28 cellular contexts compared by ENCODE assay signal in the genomic region with DNA sequence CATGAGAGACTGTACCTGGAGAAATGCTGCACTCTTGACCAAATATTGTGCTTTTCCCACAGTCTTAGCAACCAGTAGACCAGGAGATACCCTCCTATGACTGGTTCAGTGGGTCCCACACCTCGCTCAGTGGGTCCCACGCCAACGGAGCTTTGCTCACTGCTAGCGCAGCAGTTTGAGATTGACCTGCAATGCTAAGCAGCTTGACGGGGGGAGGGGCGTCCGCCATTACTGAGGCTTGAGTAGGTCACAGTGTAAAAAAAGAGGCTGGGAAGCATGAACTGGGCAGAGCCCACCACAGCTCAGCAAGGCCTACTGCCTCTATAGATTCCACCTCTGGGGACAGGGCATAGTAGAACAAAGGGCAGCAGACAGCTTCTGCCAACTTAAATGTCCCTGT. TPM values are rescaled to one million over a fixed set of nuclear protein-coding genes. Genes with fewer than 3 reads are reported as not detected.
DNase-seq lines count a peak whose midpoint lies in the region; ATAC-seq, FAIRE-seq and TF ChIP-seq lines count a peak whose summit lies in the region.
"Had no signal": no experiment of that assay in that cellular context is flagged by ENCODE, and none has a peak within 500 bp of the region (broad histone marks: within the 10 kb centered on the region; RNA-seq: fewer than 3 reads in every experiment).

No MANE protein-coding gene starts in this region.

- no peak overlapping the region for H3K27ac ChIP-seq in GM23338 (ENCODE audit: low read depth)
- no peak overlapping the region for H3K27ac ChIP-seq in K562 (ENCODE audit: extremely low read depth, low read depth, low read length)
- H3K27ac ChIP-seq in neuronal stem cell (replicated peaks; ENCODE audit: low read length): no peak overlapping the region
- H3K27ac ChIP-seq: BLaER1 had no signal

- H3K9me3 ChIP-seq in K562 (replicated peaks; ENCODE audit: control insufficient read depth, insufficient read depth, low read depth, low read length): no peaks in the 10 kb centered on the region
- no peaks in the 10 kb centered on the region for H3K9me3 ChIP-seq in neuronal stem cell (replicated peaks in 1 of 2; ENCODE audit: control insufficient read depth in 2 of 2, insufficient read depth in 1 of 2, low read depth in 1 of 2, low read length in 2 of 2)
- H3K9me3 ChIP-seq: BE2C, BLaER1 had no signal

- no peaks in the 10 kb centered on the region for H3K79me1 ChIP-seq in neuronal stem cell (ENCODE audit: low read depth, low read length)

- no peaks in the 10 kb centered on the region; the same call in 2 of the 3 replicates for H3K36me3 Mint-ChIP-seq in GM23338 (ENCODE audit: low read depth)
- H3K36me3 Mint-ChIP-seq: CD14-positive monocyte; CD4-positive, CD25-positive, alpha-beta regulatory T cell had no signal

- H3K36me3 ChIP-seq in GM23338 (ENCODE audit: insufficient read depth) (no peaks in the 10 kb centered on the region), K562 (ENCODE audit: control insufficient read depth, insufficient read depth, low read length) (no peaks in the 10 kb centered on the region), neuronal stem cell (replicated peaks in 1 of 2; ENCODE audit: control insufficient read depth in 2 of 2, insufficient read depth in 2 of 2, low read length in 2 of 2) (no peaks in the 10 kb centered on the region)
- H3K36me3 ChIP-seq: BE2C, BLaER1 had no signal

- H2BK12ac ChIP-seq in neuronal stem cell (ENCODE audit: low read length): no peak overlapping the region

- no peak overlapping the region for H3K4ac ChIP-seq in neuronal stem cell (ENCODE audit: low read length)

- no peak overlapping the region for H3K4me3 ChIP-seq in GM23338
- H3K4me3 ChIP-seq in K562: no peak overlapping the region
- H3K4me3 ChIP-seq in neuronal stem cell (ENCODE audit: low read length in 2 of 2): no peak overlapping the region
- H3K4me3 ChIP-seq: BLaER1, GM12878 had no signal

- DNase-seq in GM23338 (ENCODE audit: low spot score) (no peak), SK-N-DZ (ENCODE audit: low spot score) (peak; percentile 20), K562 (ENCODE audit: extremely low read depth in 1 of 4, low spot score in 3 of 4) (no peak), neuronal stem cell (ENCODE audit: low spot score) (no peak), NCI-H446 treated with DMSO at 0.1 percent for 48 hours (lab: John Stamatoyannopoulos, UW) (no peak)
- no peak for DNase-seq in stimulated activated CD4-positive, alpha-beta T cell treated with anti-CD3 and anti-CD28 coated beads, Interleukin-1b, Interleukin-23, amount 100 ng/mL, for 48 hours
- DNase-seq: 8988T; ACHN; BE2C; C1 segment of cervical spinal cord; CD4-positive, alpha-beta memory T cell; CD4-positive, CD25-positive, alpha-beta regulatory T cell; CD8-positive, alpha-beta memory T cell; COR-L47; DMS 273 treated with DMSO at 0.1 percent for 48 hours; DMS153; DMS53; DMS79; DND-41; EL; GDM1 had no signal

- no peak overlapping the region for H3K4me3 Mint-ChIP-seq in GM23338
- H3K4me3 Mint-ChIP-seq: CD14-positive monocyte; CD4-positive, CD25-positive, alpha-beta regulatory T cell had no signal

- no peaks in the 10 kb centered on the region for H3K27me3 ChIP-seq in GM23338 (ENCODE audit: insufficient read depth)
- peaks cover 6 to 8% of the 10 kb centered on the region in 2 experiments; a peak in 3 of 5 replicates for H3K27me3 ChIP-seq in K562 (ENCODE audit: control insufficient read depth in 2 of 2, insufficient read depth in 2 of 2, low read length in 2 of 2)
- H3K27me3 ChIP-seq in neuronal stem cell (ENCODE audit: control insufficient read depth in 3 of 3, insufficient read depth in 3 of 3, low read depth in 1 of 3, low read length in 3 of 3): no peaks in the 10 kb centered on the region
- H3K27me3 ChIP-seq: BE2C, BLaER1 had no signal

- no peaks in the 10 kb centered on the region for H3F3A ChIP-seq in GM23338 (replicated peaks; ENCODE audit: low read depth)

- in situ Hi-C loops in K562 (cut with MboI): no loop called here

- H3K9me3 Mint-ChIP-seq in GM23338: no peaks in the 10 kb centered on the region; the same call in 1 of the 3 replicates

- WGBS in K562 (ENCODE audit: insufficient coverage, low coverage, missing lambda C conversion rate): 4% methylated on average over 7 of the region's 7 CpGs
- WGBS in neuronal stem cell (ENCODE audit: extremely low coverage in 2 of 2, insufficient read length in 2 of 2, insufficient replicate concordance in 1 of 2), 2 donors: no CpG with 5 or more reads among the region's 7 CpGs

- TF ChIP-seq CTCF in GM23338 (conservative IDR thresholded peaks at IDR 0.05; ENCODE audit: low read depth in 2 of 2) (no peak), K562 (IDR thresholded peaks at IDR 0.05 in 2 of 3, conservative IDR thresholded peaks at IDR 0.05 in 1 of 3; ENCODE audit: insufficient read depth in 2 of 3, low read depth in 1 of 3, low read length in 3 of 3) (no peak)

- no TSS peak for BruUV-seq in K562 (replicated peaks; lab: Mats Ljungman, UMichigan)

- no peak overlapping the region for H3K27ac Mint-ChIP-seq in GM23338
- H3K27ac Mint-ChIP-seq: CD4-positive, CD25-positive, alpha-beta regulatory T cell had no signal

- no peaks in the 10 kb centered on the region for H3K9me1 ChIP-seq in K562 (ENCODE audit: control insufficient read depth, insufficient read depth, low read length)

- H3K4me1 Mint-ChIP-seq in GM23338: peaks cover 4% of the 10 kb centered on the region
- H3K4me1 Mint-ChIP-seq: CD14-positive monocyte had no signal

- H3K4me2 ChIP-seq in GM23338 (no peak overlapping the region), K562 (ENCODE audit: insufficient read depth, low read length) (no peak overlapping the region), neuronal stem cell (ENCODE audit: insufficient read depth, low read length, poor library complexity, severe bottlenecking) (no peak overlapping the region)
- H3K4me2 ChIP-seq: BLaER1 had no signal

- H2BK15ac ChIP-seq in neuronal stem cell (ENCODE audit: low read length): no peak overlapping the region

- H3K4me1 ChIP-seq in GM23338 (ENCODE audit: insufficient read depth) (no peaks in the 10 kb centered on the region; the same call in 1 of the 2 replicates), K562 (replicated peaks in 1 of 2; ENCODE audit: control insufficient read depth in 2 of 2, insufficient read depth in 2 of 2, low read length in 2 of 2) (no peaks in the 10 kb centered on the region), neuronal stem cell (ENCODE audit: control insufficient read depth in 2 of 2, insufficient read depth in 1 of 2, low read depth in 1 of 2, low read length in 2 of 2) (no peaks in the 10 kb centered on the region)
- H3K4me1 ChIP-seq: BE2C, BLaER1 had no signal

- no peak overlapping the region for H2BK5ac ChIP-seq in neuronal stem cell (ENCODE audit: low read length)

- H4K8ac ChIP-seq in neuronal stem cell (ENCODE audit: low read depth, low read length): no peak overlapping the region

- H2AK5ac ChIP-seq in neuronal stem cell (ENCODE audit: low read depth, low read length): no peak overlapping the region

- no peak for TF ChIP-seq EP300 in K562 (IDR thresholded peaks at IDR 0.05; ENCODE audit: low read length)

- H3K79me2 ChIP-seq in GM23338 (replicated peaks; ENCODE audit: insufficient read depth): no peaks in the 10 kb centered on the region
- H3K79me2 ChIP-seq in K562 (ENCODE audit: control insufficient read depth, insufficient read depth, low read length): no peaks in the 10 kb centered on the region

- peaks cover 16% of the 10 kb centered on the region; the same call in 1 of the 2 replicates for H3K9me2 ChIP-seq in GM23338 (ENCODE audit: insufficient read depth)

- no peak overlapping the region for H3K23ac ChIP-seq in neuronal stem cell (ENCODE audit: low read depth, low read length, poor library complexity)

- H4K91ac ChIP-seq in neuronal stem cell (ENCODE audit: low read depth, low read length, poor library complexity): no peak overlapping the region

- ATAC-seq in GM23338 (no peak), K562 (no peak), HG03139 (IDR thresholded peaks at IDR 0.05; ENCODE audit: unreplicated experiment) (no peak)
- ATAC-seq: GM12878 had no signal

- H3K9ac ChIP-seq in K562 (ENCODE audit: insufficient read depth in 1 of 2, low read depth in 2 of 2, low read length in 2 of 2) (no peak overlapping the region), neuronal stem cell (ENCODE audit: low read depth, low read length, poor library complexity) (no peak overlapping the region)
- H3K9ac ChIP-seq: BLaER1 had no signal

- H2AFZ ChIP-seq in GM23338: peak overlapping the region; percentile 88
- peak overlapping the region; percentile 47; the same call in 1 of the 2 replicates for H2AFZ ChIP-seq in K562 (ENCODE audit: low read depth, low read length)
- H2AFZ ChIP-seq in neuronal stem cell (ENCODE audit: low read length): no peak overlapping the region

- no peaks in the 10 kb centered on the region for H4K20me1 ChIP-seq in GM23338 (replicated peaks; ENCODE audit: insufficient read depth)
- H4K20me1 ChIP-seq in K562 (replicated peaks; ENCODE audit: control insufficient read depth, insufficient read depth, low read length): no peaks in the 10 kb centered on the region
- H4K20me1 ChIP-seq: BLaER1 had no signal

- H2BK120ac ChIP-seq in neuronal stem cell (ENCODE audit: low read depth, low read length): no peak overlapping the region

- no peak for TF ChIP-seq POLR2A in K562 (conservative IDR thresholded peaks at IDR 0.05)

- POLR2A ChIA-PET in K562 (lab: Yijun Ruan, JAX): no interaction called here

- CTCF ChIA-PET in K562 (lab: Yijun Ruan, JAX; ENCODE audit: low intra/inter-chr PET ratio): no interaction called here

- H3K18ac ChIP-seq in neuronal stem cell (ENCODE audit: low read length): peak overlapping the region; percentile 13

- intact Hi-C loops in K562 (cut with micrococcal nuclease): no loop called here

- no peak overlapping the region for H3K14ac ChIP-seq in neuronal stem cell (ENCODE audit: low read length)

- no peak for FAIRE-seq in K562 (lab: Jason Lieb, UNC)
- FAIRE-seq: A204.1, GM12878, GM12892, GM19239 had no signal

- no peak for TF ChIP-seq RAD21 in K562 (CRISPR knock-in tag; conservative IDR thresholded peaks at IDR 0.05 in 1 of 2, IDR thresholded peaks at IDR 0.05 in 1 of 2)

- peaks cover 5% of the 10 kb centered on the region for H3K27me3 Mint-ChIP-seq in GM23338 (ENCODE audit: insufficient read depth, low read depth, poor library complexity)

RNA-seq across cellular contexts. Expression of a gene that starts 49.0 kb away (rescaled TPM):
- total RNA-seq in GM23338 (2014; rRNA removed; shearing (Covaris generic)): 6.6 and 7.4 TPM in 2 replicates
- polyA plus RNA-seq in GM23338 (2016; fragmentation: Nextera tagmentation; extraction: Ambion mirVana): 1.5 and 1.6 TPM in 2 replicates
- 3.0 and 4.1 TPM in 2 replicates for polyA plus RNA-seq in SK-N-DZ (2014; cell fraction: cytosol; rRNA removed)
- 5.3 and 6.3 TPM in 2 replicates for polyA plus RNA-seq in SK-N-DZ (2014; cell fraction: nucleus; rRNA removed)
- total RNA-seq in K562 (2011; cell fraction: chromatin; rRNA removed; ENCODE audit: low replicate concordance): 0.97 and 1.3 TPM in 2 replicates
- 0.26 and 0.33 TPM in 2 replicates for total RNA-seq in K562 (2011; cell fraction: nucleolus; rRNA removed)
- 0.44 and 0.69 TPM in 2 replicates for total RNA-seq in K562 (2011; cell fraction: nucleoplasm; rRNA removed)
- 0.18 and 0.29 TPM in 2 replicates for total RNA-seq in K562 (2014; rRNA removed)
- 0.40 and 0.48 TPM in 2 replicates for total RNA-seq in K562 (2014; rRNA removed; fragmentation: Illumina TruSeq; extraction: Trizol)
- 0.45 and 0.47 TPM in 2 replicates for total RNA-seq in K562 (2015; rRNA removed; fragmentation: Illumina TruSeq; extraction: Trizol)
- total RNA-seq in K562 (2021): 0.42 and 0.69 TPM in 2 replicates
- 1.2 and 1.4 TPM in 2 replicates for polyA plus RNA-seq in K562 (2011; rRNA removed)
- polyA plus RNA-seq in K562 (2011; cell fraction: cytosol; rRNA removed): 0.50 and 0.52 TPM in 2 replicates
- polyA plus RNA-seq in K562 (2011; cell fraction: nucleus; rRNA removed): 1.5 and 1.9 TPM in 2 replicates
- 0.36 and 0.40 TPM in 2 replicates for polyA plus RNA-seq in K562 (2012)
- 0.28 and 0.31 TPM in 2 replicates for polyA plus RNA-seq in K562 (2014; fragmentation: Illumina TruSeq; extraction: Trizol)
- polyA plus RNA-seq in K562 (2014; fragmentation: Nextera tagmentation; extraction: Ambion mirVana): under 1 TPM; under 0.01 to 0.04 TPM
- polyA plus RNA-seq in K562 (2014; rRNA removed): 0.15 and 0.43 TPM in 2 replicates
- 2.5 and 2.8 TPM in 2 replicates for polyA minus RNA-seq in K562 (2011; rRNA and poly(A)+ RNA removed)
- 1.2 and 1.3 TPM in 2 replicates for polyA minus RNA-seq in K562 (2011; cell fraction: cytosol; rRNA and poly(A)+ RNA removed)
- 1.6 and 2.3 TPM in 2 replicates for polyA minus RNA-seq in K562 (2011; cell fraction: nucleus; rRNA and poly(A)+ RNA removed)
- 1.1 TPM for polyA plus RNA-seq in neuronal stem cell (2013, experiment 1 of 2)
- 1.1 TPM for polyA plus RNA-seq in neuronal stem cell (2013, experiment 2 of 2)
